Comparison of ENCODE assay signal across 11 cellular contexts in the genomic region with DNA sequence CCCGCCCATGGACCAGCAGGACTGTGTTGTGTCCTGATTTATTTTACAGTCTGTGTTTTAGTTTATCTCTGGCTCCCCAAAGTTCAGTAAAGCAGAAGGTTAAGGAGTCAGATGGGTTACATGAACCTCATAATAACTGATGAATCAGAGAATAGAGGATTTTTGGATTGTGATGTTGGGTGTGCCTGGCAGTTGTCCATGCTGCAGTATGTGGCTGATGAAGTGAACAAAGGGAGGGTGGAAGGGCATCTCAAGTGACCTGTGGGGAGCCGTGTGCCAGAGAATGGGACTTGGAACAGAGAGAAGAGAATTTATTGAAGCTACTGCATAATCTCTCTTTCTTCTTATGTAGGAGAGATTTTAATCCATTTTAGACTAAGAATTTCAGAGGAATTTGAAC.
DNase-seq lines count a peak whose midpoint lies in the region; ATAC-seq and TF ChIP-seq lines count a peak whose summit lies in the region.
"Had no signal": no experiment of that assay in that cellular context is flagged by ENCODE, and none has a peak within 500 bp of the region (broad histone marks: within the 10 kb centered on the region; RNA-seq: fewer than 3 reads in every experiment).

No MANE protein-coding gene starts in this region.

- H3K4me3 ChIP-seq in fibroblast of lung (replicated peaks in 1 of 4; ENCODE audit: control extremely low read depth in 1 of 4, insufficient read depth in 1 of 4, low read depth in 3 of 4, low read length in 4 of 4), result no peak overlapping the region

- in situ Hi-C loops in G401 (cut with HindIII; ENCODE audit: low sequenced_read_pairs), result no loop called here

- H2AFZ ChIP-seq in fibroblast of lung (ENCODE audit: low read length), result no peak overlapping the region

- peaks cover 1 to 26% of the 10 kb centered on the region in 2 donors for H3K36me3 Mint-ChIP-seq in activated T-cell treated with anti-CD3 and anti-CD28 coated beads, Interleukin-2, amount 50 U/mL, for 72 hours (ENCODE audit: insufficient read depth in 2 of 2)

- ATAC-seq in SK-N-SH treated with all-trans-retinoic acid at 6 μM for 48 hours (peak; percentile 52; the same call in 2 of the 3 replicates), GM19455 (IDR thresholded peaks at IDR 0.05; ENCODE audit: unreplicated experiment) (no peak), HG03460 (IDR thresholded peaks at IDR 0.05; ENCODE audit: unreplicated experiment) (no peak)
- no peak for ATAC-seq in activated T-cell treated with anti-CD3 and anti-CD28 coated beads, Interleukin-2, amount 50 U/mL, for 72 hours (replicated peaks in 1 of 2)

- no peak overlapping the region for H3K27ac Mint-ChIP-seq in activated T-cell treated with anti-CD3 and anti-CD28 coated beads, Interleukin-2, amount 50 U/mL, for 72 hours

- H3K9me3 ChIP-seq in fibroblast of lung (ENCODE audit: control insufficient read depth, insufficient read depth, low read depth, low read length), result no peaks in the 10 kb centered on the region

- peak overlapping the region; percentile 51 for H3K27ac ChIP-seq in fibroblast of lung (ENCODE audit: insufficient read depth, low read length)
- H3K27ac ChIP-seq: HL-60 had no signal

- TF ChIP-seq CTCF in fibroblast of lung (conservative IDR thresholded peaks at IDR 0.05 in 1 of 2, IDR thresholded peaks at IDR 0.05 in 1 of 2; ENCODE audit: low read depth in 1 of 2, low read length in 2 of 2), result no peak

- no peaks in the 10 kb centered on the region for H3K9me3 Mint-ChIP-seq in activated T-cell treated with anti-CD3 and anti-CD28 coated beads, Interleukin-2, amount 50 U/mL, for 72 hours

- no peaks in the 10 kb centered on the region for H3K27me3 Mint-ChIP-seq in activated T-cell treated with anti-CD3 and anti-CD28 coated beads, Interleukin-2, amount 50 U/mL, for 72 hours (ENCODE audit: low read depth)

- no peaks in the 10 kb centered on the region for H3K27me3 ChIP-seq in fibroblast of lung (ENCODE audit: control insufficient read depth, insufficient read depth, low read length)

- peaks cover 9% of the 10 kb centered on the region for H3K36me3 ChIP-seq in fibroblast of lung (ENCODE audit: control insufficient read depth, insufficient read depth, low read length)

- H3K4me2 ChIP-seq in fibroblast of lung (ENCODE audit: extremely low read depth, insufficient read depth, low read length), result peak overlapping the region; percentile 20

- peaks cover 17% of the 10 kb centered on the region for H3K79me2 ChIP-seq in fibroblast of lung (ENCODE audit: control insufficient read depth, insufficient read depth, low read length)

- H4K20me1 ChIP-seq in fibroblast of lung (ENCODE audit: control insufficient read depth, extremely low read depth, insufficient read depth, low read length), result no peaks in the 10 kb centered on the region

- DNase-seq in G401 (ENCODE audit: low spot score) (peak; percentile 33), fibroblast of lung (ENCODE audit: low read depth in 2 of 2) (peak; percentile 51 to 61), retina (peak; percentile 45), DMS53 (lab: John Stamatoyannopoulos, UW) (no peak)
- DNase-seq in activated T-cell treated with anti-CD3 and anti-CD28 coated beads, Interleukin-2, amount 50 U/mL, for 72 hours, result no peak
- DNase-seq: NCI-H1092, T-helper 1 cell had no signal

- no peak overlapping the region for H3K4me3 Mint-ChIP-seq in activated T-cell treated with anti-CD3 and anti-CD28 coated beads, Interleukin-2, amount 50 U/mL, for 72 hours

- peaks cover 23% of the 10 kb centered on the region for H3K4me1 Mint-ChIP-seq in activated T-cell treated with anti-CD3 and anti-CD28 coated beads, Interleukin-2, amount 50 U/mL, for 72 hours (ENCODE audit: low read depth)

- no peak overlapping the region for H3K9ac ChIP-seq in fibroblast of lung (ENCODE audit: insufficient read depth, low read length)

- H3K4me1 ChIP-seq in fibroblast of lung (ENCODE audit: control insufficient read depth, extremely low read depth, insufficient read depth, low read length), result peaks cover 17% of the 10 kb centered on the region

TF ChIP-seq in SK-N-SH treated with all-trans-retinoic acid at 6 μM for 48 hours, 23 proteins besides CTCF, POLR2A, EP300 and RAD21:
- TF ChIP-seq POU6F1 (CRISPR knock-in tag; IDR thresholded peaks at IDR 0.05; ENCODE audit: borderline replicate concordance, low read depth), result no peak
- no peak for TF ChIP-seq CSDC2 (CRISPR knock-in tag; IDR thresholded peaks at IDR 0.05)
- TF ChIP-seq ZC3H10 (CRISPR knock-in tag; IDR thresholded peaks at IDR 0.05), result no peak
- TF ChIP-seq, protein P1, sequence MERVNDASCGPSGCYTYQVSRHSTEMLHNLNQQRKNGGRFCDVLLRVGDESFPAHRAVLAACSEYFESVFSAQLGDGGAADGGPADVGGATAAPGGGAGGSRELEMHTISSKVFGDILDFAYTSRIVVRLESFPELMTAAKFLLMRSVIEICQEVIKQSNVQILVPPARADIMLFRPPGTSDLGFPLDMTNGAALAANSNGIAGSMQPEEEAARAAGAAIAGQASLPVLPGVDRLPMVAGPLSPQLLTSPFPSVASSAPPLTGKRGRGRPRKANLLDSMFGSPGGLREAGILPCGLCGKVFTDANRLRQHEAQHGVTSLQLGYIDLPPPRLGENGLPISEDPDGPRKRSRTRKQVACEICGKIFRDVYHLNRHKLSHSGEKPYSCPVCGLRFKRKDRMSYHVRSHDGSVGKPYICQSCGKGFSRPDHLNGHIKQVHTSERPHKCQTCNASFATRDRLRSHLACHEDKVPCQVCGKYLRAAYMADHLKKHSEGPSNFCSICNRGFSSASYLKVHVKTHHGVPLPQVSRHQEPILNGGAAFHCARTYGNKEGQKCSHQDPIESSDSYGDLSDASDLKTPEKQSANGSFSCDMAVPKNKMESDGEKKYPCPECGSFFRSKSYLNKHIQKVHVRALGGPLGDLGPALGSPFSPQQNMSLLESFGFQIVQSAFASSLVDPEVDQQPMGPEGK (CRISPR knock-in tag; IDR thresholded peaks at IDR 0.05; ENCODE audit: borderline replicate concordance), result no peak
- TF ChIP-seq, protein P2, sequence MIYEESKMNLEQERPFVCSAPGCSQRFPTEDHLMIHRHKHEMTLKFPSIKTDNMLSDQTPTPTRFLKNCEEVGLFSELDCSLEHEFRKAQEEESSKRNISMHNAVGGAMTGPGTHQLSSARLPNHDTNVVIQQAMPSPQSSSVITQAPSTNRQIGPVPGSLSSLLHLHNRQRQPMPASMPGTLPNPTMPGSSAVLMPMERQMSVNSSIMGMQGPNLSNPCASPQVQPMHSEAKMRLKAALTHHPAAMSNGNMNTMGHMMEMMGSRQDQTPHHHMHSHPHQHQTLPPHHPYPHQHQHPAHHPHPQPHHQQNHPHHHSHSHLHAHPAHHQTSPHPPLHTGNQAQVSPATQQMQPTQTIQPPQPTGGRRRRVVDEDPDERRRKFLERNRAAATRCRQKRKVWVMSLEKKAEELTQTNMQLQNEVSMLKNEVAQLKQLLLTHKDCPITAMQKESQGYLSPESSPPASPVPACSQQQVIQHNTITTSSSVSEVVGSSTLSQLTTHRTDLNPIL (CRISPR knock-in tag; IDR thresholded peaks at IDR 0.05; ENCODE audit: low read depth), result no peak
- TF ChIP-seq ZNF565 (CRISPR knock-in tag; conservative IDR thresholded peaks at IDR 0.05; ENCODE audit: low read depth), result no peak
- TF ChIP-seq ZNF8 (CRISPR knock-in tag; IDR thresholded peaks at IDR 0.05), result no peak
- no peak for TF ChIP-seq GLIS3 (CRISPR knock-in tag; IDR thresholded peaks at IDR 0.05)
- TF ChIP-seq PPARA (CRISPR knock-in tag; IDR thresholded peaks at IDR 0.05; ENCODE audit: borderline replicate concordance), result no peak
- no peak for TF ChIP-seq ZFP30 (CRISPR knock-in tag; IDR thresholded peaks at IDR 0.05)

Comparison
In these comparisons a context has a peak if more than half of its experiments do, and no peak if none do; other contexts are left out.
1. DNase-seq: peak in G401 (single experiment), fibroblast of lung (2 of 2) and retina (single experiment); none in activated T-cell treated with anti-CD3 and anti-CD28 coated beads, Interleukin-2, amount 50 U/mL, for 72 hours (0 of 2) and DMS53 (single experiment).